ENCODE assay signal across 8 cellular contexts in the genomic region with DNA sequence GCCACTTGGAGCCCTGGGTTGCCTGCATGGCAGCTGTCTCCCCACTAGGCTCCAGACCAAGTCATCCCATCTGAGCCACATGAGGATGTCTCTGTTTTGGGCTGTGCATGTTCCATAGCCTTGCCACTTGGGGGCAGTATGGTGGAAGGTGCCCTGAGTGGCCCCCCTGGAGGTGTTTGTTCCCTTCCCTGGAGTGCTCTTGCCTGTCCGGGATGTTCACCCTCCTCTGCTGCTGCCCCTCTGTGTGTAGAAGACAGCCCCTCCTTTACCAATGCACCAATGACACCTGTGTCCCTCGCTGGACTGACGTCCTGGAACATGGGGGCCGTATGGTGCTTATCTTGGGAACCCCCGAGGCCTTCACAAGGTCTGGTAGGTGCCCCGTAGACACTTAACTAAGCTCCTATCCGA.
DNase-seq lines count a peak whose midpoint lies in the region; ATAC-seq and TF ChIP-seq lines count a peak whose summit lies in the region.

No MANE protein-coding gene starts in this region.

- CTCF ChIA-PET in PC-9 (lab: Charles Lee): no interaction called here

- H2AFZ ChIP-seq in PC-9: no peak overlapping the region

- no peaks in the 10 kb centered on the region for H3K79me2 ChIP-seq in PC-9 (ENCODE audit: low read depth)

- H3K27me3 ChIP-seq in PC-9 (ENCODE audit: insufficient read depth, low read depth) (no peaks in the 10 kb centered on the region; the same call in 1 of the 2 replicates), adrenal gland (no peaks in the 10 kb centered on the region)

- H3F3A ChIP-seq in PC-9 (ENCODE audit: insufficient read depth, low read depth): no peaks in the 10 kb centered on the region

- H3K4me1 ChIP-seq in PC-9 (replicated peaks; ENCODE audit: insufficient read depth) (no peaks in the 10 kb centered on the region), adrenal gland (replicated peaks in 1 of 2) (no peaks in the 10 kb centered on the region)

- TF ChIP-seq CTCF in PC-9 (conservative IDR thresholded peaks at IDR 0.05): peak; percentile 59; the same call in 1 of the 2 replicates
- TF ChIP-seq CTCF in adrenal gland (IDR thresholded peaks at IDR 0.05): no peak

- H3K9me3 ChIP-seq in PC-9 (ENCODE audit: insufficient read depth, low read depth) (no peaks in the 10 kb centered on the region), adrenal gland (replicated peaks in 1 of 3) (no peaks in the 10 kb centered on the region)

- H3K4me2 ChIP-seq in PC-9: no peak overlapping the region

- H3K4me3 ChIP-seq in PC-9 (no peak overlapping the region), adrenal gland (no peak overlapping the region)

- ATAC-seq in GM21786 (IDR thresholded peaks at IDR 0.05; ENCODE audit: unreplicated experiment) (peak; percentile 59), GM21515 (IDR thresholded peaks at IDR 0.05; ENCODE audit: unreplicated experiment) (no peak)

- no peak for TF ChIP-seq POLR2A in adrenal gland (IDR thresholded peaks at IDR 0.05)

- no peaks in the 10 kb centered on the region for H3K9me2 ChIP-seq in PC-9 (ENCODE audit: insufficient read depth)

- H3K36me3 ChIP-seq in PC-9 (ENCODE audit: low read depth) (no peaks in the 10 kb centered on the region), adrenal gland (replicated peaks in 1 of 2) (no peaks in the 10 kb centered on the region)

- no peak overlapping the region for H3K27ac ChIP-seq in PC-9
- no peak overlapping the region for H3K27ac ChIP-seq in adrenal gland

- no peaks in the 10 kb centered on the region for H4K20me1 ChIP-seq in PC-9 (ENCODE audit: insufficient read depth)

- intact Hi-C loops in PC-9 (cut with micrococcal nuclease; ENCODE audit: unreplicated experiment) (no loop called here), adrenal gland (cut with DNase I) (no loop called here)

- POLR2A ChIA-PET in PC-9 (lab: Charles Lee; ENCODE audit: unreplicated experiment): no interaction called here

- BruUV-seq in PC-9 (replicated peaks; lab: Mats Ljungman, UMichigan): no TSS peak

- DNase-seq in DMS 273 (lab: John Stamatoyannopoulos, UW; ENCODE audit: unreplicated experiment): peak; percentile 73
- no peak for DNase-seq in PC-9
- peak; percentile 12 for DNase-seq in iris pigment epithelial cell (ENCODE audit: low read depth)
- no peak for DNase-seq in adrenal gland
- no peak for DNase-seq in NK-92 (lab: John Stamatoyannopoulos, UW; ENCODE audit: unreplicated experiment)
- DNase-seq in activated CD4-positive, alpha-beta T cell treated with anti-CD3 and anti-CD28 coated beads for 4 hours: no peak

- 76 to 92% (median 82%) methylated on average over 7 of the region's 7 CpGs for WGBS in adrenal gland, 4 donors

Comparison
In these comparisons a context has a peak if more than half of its experiments do, and no peak if none do; other contexts are left out.
1. DNase-seq: peak in DMS 273 (single experiment) and iris pigment epithelial cell (single experiment); none in PC-9 (0 of 2), adrenal gland (0 of 7), NK-92 (single experiment) and activated CD4-positive, alpha-beta T cell treated with anti-CD3 and anti-CD28 coated beads for 4 hours (0 of 2).